Comparison of ENCODE assay signal across 9 cellular contexts in genomic region chr17:37392024-37392590, GRCh38. TPM values are rescaled to one million over a fixed set of nuclear protein-coding genes. Genes with fewer than 3 reads are reported as not detected.
A peak's percentile ranks its signal among the peaks of the same experiment; 100 is the strongest.
DNase-seq lines count a peak whose midpoint lies in the region; ATAC-seq lines count a peak whose summit lies in the region.
"Had no signal": no experiment of that assay in that cellular context is flagged by ENCODE, and none has a peak within 500 bp of the region (broad histone marks: within the 10 kb centered on the region; RNA-seq: fewer than 3 reads in every experiment).

No MANE protein-coding gene starts in this region.

- ATAC-seq in GM21447 (IDR thresholded peaks at IDR 0.05; ENCODE audit: unreplicated experiment) (peak; percentile 83), HG02678 (IDR thresholded peaks at IDR 0.05; ENCODE audit: unreplicated experiment) (no peak), HG03159 (IDR thresholded peaks at IDR 0.05; ENCODE audit: unreplicated experiment) (no peak)

- DNase-seq in AG08395 (ENCODE audit: low spot score) (peak; percentile 44), T1000 (lab: John Stamatoyannopoulos, UW) (peak; percentile 12), hepatic stellate cell (ENCODE audit: low spot score) (peak; percentile 67), cerebellum (ENCODE audit: low spot score) (no peak)
- DNase-seq in activated CD4-positive, CD25-positive, alpha-beta regulatory T cell treated with anti-CD3 and anti-CD28 coated beads, Interleukin-2, amount 50 U/mL, for 72 hours = no peak
- DNase-seq: NCI-H526 had no signal

RNA-seq across cellular contexts. Expression of gene ACACA, which starts 14.5 kb away (rescaled TPM):
- 97.1 TPM for total RNA-seq in cerebellum

RNA-seq across cellular contexts. Expression of gene TADA2A, which starts 14.6 kb away (rescaled TPM):
- total RNA-seq in cerebellum = 34.8 TPM

RNA-seq across cellular contexts. Expression of gene C17orf78, which starts 16.3 kb away (rescaled TPM):
- not detected for total RNA-seq in cerebellum

Comparison
In these comparisons a context has a peak if more than half of its experiments do, and no peak if none do; other contexts are left out.
1. DNase-seq: peak in AG08395 (single experiment), T1000 (single experiment) and hepatic stellate cell (single experiment); none in cerebellum (single experiment) and activated CD4-positive, CD25-positive, alpha-beta regulatory T cell treated with anti-CD3 and anti-CD28 coated beads, Interleukin-2, amount 50 U/mL, for 72 hours (single experiment).